In genomic region chr1:168179411-168180147, GRCh38 we compare ENCODE assay signal across 8 cellular contexts. TPM values are rescaled to one million over a fixed set of nuclear protein-coding genes. Genes with fewer than 3 reads are reported as not detected.
A peak's percentile ranks its signal among the peaks of the same experiment; 100 is the strongest.
DNase-seq lines count a peak whose midpoint lies in the region; ATAC-seq and TF ChIP-seq lines count a peak whose summit lies in the region.

No MANE protein-coding gene starts in this region.

- H3K9ac ChIP-seq in BLaER1 = peak overlapping the region; percentile 90

- H4K20me1 ChIP-seq in BLaER1 = peaks cover 43% of the 10 kb centered on the region

- TF ChIP-seq POLR2A in esophagus muscularis mucosa (IDR thresholded peaks at IDR 0.05; ENCODE audit: low read depth) = no peak

- peak overlapping the region; percentile 84 for H3K27ac ChIP-seq in BLaER1
- peak overlapping the region; percentile 69 for H3K27ac ChIP-seq in RWPE2 (ENCODE audit: poor library complexity, severe bottlenecking)
- peak overlapping the region; percentile 89 to 96 (median 90) for H3K27ac ChIP-seq in esophagus muscularis mucosa (replicated peaks in 1 of 4)

- TF ChIP-seq CTCF in GM20000 (IDR thresholded peaks at IDR 0.05; ENCODE audit: extremely low read depth, missing control alignments) (no peak), RWPE2 (IDR thresholded peaks at IDR 0.05; ENCODE audit: poor library complexity, severe bottlenecking) (no peak), esophagus muscularis mucosa (IDR thresholded peaks at IDR 0.05) (no peak)

- peak; percentile 32 for DNase-seq in GM20000 (ENCODE audit: low spot score)
- no peak for DNase-seq in RWPE2 (ENCODE audit: low spot score)
- no peak for DNase-seq in esophagus muscularis mucosa (ENCODE audit: extremely low spot score)
- peak; percentile 21 for DNase-seq in pons (ENCODE audit: low spot score)
- no peak for DNase-seq in T1000 (lab: John Stamatoyannopoulos, UW)
- DNase-seq in NCI-H1048 (lab: John Stamatoyannopoulos, UW) = no peak

- no peaks in the 10 kb centered on the region for H3K9me3 ChIP-seq in BLaER1
- H3K9me3 ChIP-seq in RWPE2 (ENCODE audit: severe bottlenecking) = no peaks in the 10 kb centered on the region
- no peaks in the 10 kb centered on the region for H3K9me3 ChIP-seq in esophagus muscularis mucosa

- intact Hi-C loops in esophagus muscularis mucosa (cut with DNase I) = no loop called here

- H3K4me2 ChIP-seq in BLaER1 = peak overlapping the region; percentile 96

- H3K36me3 ChIP-seq in BLaER1 = peaks cover under 1% of the 10 kb centered on the region; the same call in 1 of the 2 replicates
- peaks cover 15% of the 10 kb centered on the region for H3K36me3 ChIP-seq in RWPE2 (ENCODE audit: low read depth)
- H3K36me3 ChIP-seq in esophagus muscularis mucosa = peaks cover 0 to 8% (median 0%) of the 10 kb centered on the region in 4 donors

- peak; percentile 15; the same call in 2 of the 3 replicates for ATAC-seq in RWPE2 (ENCODE audit: low read depth)
- ATAC-seq in GM18873 (IDR thresholded peaks at IDR 0.05; ENCODE audit: low FRiP score, unreplicated experiment) = no peak

- peaks cover 17% of the 10 kb centered on the region for H3K4me1 ChIP-seq in BLaER1
- peaks cover 28% of the 10 kb centered on the region for H3K4me1 ChIP-seq in RWPE2 (ENCODE audit: insufficient read depth, poor library complexity, severe bottlenecking)
- H3K4me1 ChIP-seq in esophagus muscularis mucosa = peaks cover 8 to 21% (median 19%) of the 10 kb centered on the region in 4 donors

- WGBS in esophagus muscularis mucosa = 7% methylated on average over 20 of the region's 20 CpGs

- H3K4me3 ChIP-seq in BLaER1 = peak overlapping the region; percentile 95
- peak overlapping the region; percentile 65 for H3K4me3 ChIP-seq in RWPE2 (ENCODE audit: severe bottlenecking)
- H3K4me3 ChIP-seq in esophagus muscularis mucosa = peak overlapping the region; percentile 73 to 86 (median 81)

- H3K27me3 ChIP-seq in BLaER1 = no peaks in the 10 kb centered on the region
- no peaks in the 10 kb centered on the region for H3K27me3 ChIP-seq in RWPE2 (ENCODE audit: insufficient read depth, poor library complexity, severe bottlenecking)
- no peaks in the 10 kb centered on the region for H3K27me3 ChIP-seq in esophagus muscularis mucosa

- no peak for TF ChIP-seq EP300 in esophagus muscularis mucosa (IDR thresholded peaks at IDR 0.05)

RNA-seq across cellular contexts. Expression of gene TIPRL, which starts 0.8 kb away (rescaled TPM):
- 10 to 100 TPM; 19.0 to 25.7 (median 23.5) TPM for total RNA-seq in esophagus muscularis mucosa

RNA-seq across cellular contexts. Expression of gene GPR161, which starts 42.8 kb away (rescaled TPM):
- 10 to 100 TPM; 19.5 to 46.7 (median 22.9) TPM for total RNA-seq in esophagus muscularis mucosa

RNA-seq across cellular contexts. Expression of gene SFT2D2, which starts 46.2 kb away (rescaled TPM):
- total RNA-seq in esophagus muscularis mucosa = 10 to 100 TPM; 27.8 to 35.1 (median 29.9) TPM

Comparison
In these comparisons a context has a peak if more than half of its experiments do, and no peak if none do; other contexts are left out.
1. DNase-seq: peak in GM20000 (single experiment) and pons (single experiment); none in RWPE2 (single experiment), esophagus muscularis mucosa (single experiment), T1000 (single experiment) and NCI-H1048 (single experiment).
2. Peak in every context shown above with its lines, with median percentiles within 50 percentile points of each other: H3K27ac ChIP-seq and H3K4me3 ChIP-seq.